9 cellular contexts compared by ENCODE assay signal in the genomic region with DNA sequence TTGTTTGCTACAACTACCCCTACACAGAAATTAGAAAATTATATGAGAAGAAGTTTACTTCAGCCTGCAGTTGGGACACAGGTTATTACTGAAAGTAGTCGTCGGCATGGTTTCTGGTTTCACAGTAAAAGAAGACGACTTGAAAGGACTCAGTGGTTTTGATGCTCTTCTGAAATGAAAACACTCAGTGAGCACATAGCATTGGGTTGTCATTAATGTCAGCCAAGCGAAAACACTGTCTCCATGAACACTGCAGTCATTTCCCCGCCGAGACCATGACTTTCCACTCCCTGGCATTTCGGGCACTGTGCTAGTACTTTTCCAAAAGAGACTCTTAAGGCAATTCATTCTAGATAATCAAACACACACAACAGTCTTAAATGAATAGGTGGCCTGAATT.
DNase-seq lines count a peak whose midpoint lies in the region; ATAC-seq and TF ChIP-seq lines count a peak whose summit lies in the region.
"Had no signal": no experiment of that assay in that cellular context is flagged by ENCODE, and none has a peak within 500 bp of the region (broad histone marks: within the 10 kb centered on the region; RNA-seq: fewer than 3 reads in every experiment).

No MANE protein-coding gene starts in this region.

- POLR2A ChIA-PET in RWPE1 (lab: Yijun Ruan, JAX; ENCODE audit: low non-redundant PET), result no interaction called here

- peak overlapping the region; percentile 93 for H3K27ac Mint-ChIP-seq in activated T-helper 1 cell treated with anti-CD3 and anti-CD28 coated beads, Interleukin-12 subunit alpha, Interleukin-12 subunit beta, Interleukin-2, Interleukin-4 antibody, amounts not matched to agents 30 ng/mL and 10 ng/mL and 1 ng/mL, durations not matched to agents 14 hours and 24 hours and 36 hours

- no peaks in the 10 kb centered on the region for H3K4me1 ChIP-seq in foreskin keratinocyte
- H3K4me1 ChIP-seq: prostate gland had no signal

- H3K4me3 Mint-ChIP-seq in activated T-helper 1 cell treated with anti-CD3 and anti-CD28 coated beads, Interleukin-12 subunit alpha, Interleukin-12 subunit beta, Interleukin-2, Interleukin-4 antibody, amounts not matched to agents 30 ng/mL and 10 ng/mL and 1 ng/mL, durations not matched to agents 14 hours and 24 hours and 36 hours, result peak overlapping the region; percentile 51

- CTCF ChIA-PET in RWPE1 (lab: Yijun Ruan, JAX), result interaction anchor here (0.6 to 0.7 kb wide), 2 partner anchors 40 to 1310 kb away, joined by 3 read pairs; no protein-coding TSS in a partner anchor

- no peak overlapping the region for H3K27ac ChIP-seq in foreskin keratinocyte
- H3K27ac ChIP-seq in RWPE1, result no peak overlapping the region
- H3K27ac ChIP-seq: prostate gland had no signal

- no peaks in the 10 kb centered on the region for H3K27me3 ChIP-seq in foreskin keratinocyte

- H3K36me3 Mint-ChIP-seq in activated T-helper 1 cell treated with anti-CD3 and anti-CD28 coated beads, Interleukin-12 subunit alpha, Interleukin-12 subunit beta, Interleukin-2, Interleukin-4 antibody, amounts not matched to agents 30 ng/mL and 10 ng/mL and 1 ng/mL, durations not matched to agents 14 hours and 24 hours and 36 hours (ENCODE audit: low read depth), result peaks cover 30% of the 10 kb centered on the region

- intact Hi-C loops in activated T-helper 1 cell treated with anti-CD3 and anti-CD28 coated beads, Interleukin-12 subunit alpha, Interleukin-12 subunit beta, Interleukin-2, Interleukin-4 antibody, amounts not matched to agents 30 ng/mL and 10 ng/mL and 1 ng/mL, durations not matched to agents 14 hours and 24 hours and 36 hours (cut with micrococcal nuclease), result loop anchor here (1.0 to 10.0 kb wide), 12 partner anchors 8 to 633 kb away; a partner anchor contains a TSS

- no peaks in the 10 kb centered on the region for H3K27me3 Mint-ChIP-seq in activated T-helper 1 cell treated with anti-CD3 and anti-CD28 coated beads, Interleukin-12 subunit alpha, Interleukin-12 subunit beta, Interleukin-2, Interleukin-4 antibody, amounts not matched to agents 30 ng/mL and 10 ng/mL and 1 ng/mL, durations not matched to agents 14 hours and 24 hours and 36 hours (ENCODE audit: insufficient read depth)

- H3K4me1 Mint-ChIP-seq in activated T-helper 1 cell treated with anti-CD3 and anti-CD28 coated beads, Interleukin-12 subunit alpha, Interleukin-12 subunit beta, Interleukin-2, Interleukin-4 antibody, amounts not matched to agents 30 ng/mL and 10 ng/mL and 1 ng/mL, durations not matched to agents 14 hours and 24 hours and 36 hours (ENCODE audit: low read depth), result peaks cover 96% of the 10 kb centered on the region

- TF ChIP-seq CTCF in foreskin keratinocyte (conservative IDR thresholded peaks at IDR 0.05), result no peak
- TF ChIP-seq CTCF in RWPE1 (conservative IDR thresholded peaks at IDR 0.05; ENCODE audit: low read depth), result no peak

- ATAC-seq in GM19395 (IDR thresholded peaks at IDR 0.05; ENCODE audit: unreplicated experiment), result peak; percentile 88
- peak; percentile 61 for ATAC-seq in HG03139 (IDR thresholded peaks at IDR 0.05; ENCODE audit: unreplicated experiment)
- ATAC-seq in GM19467 (IDR thresholded peaks at IDR 0.05; ENCODE audit: unreplicated experiment), result no peak
- no peak for ATAC-seq in SK-N-SH treated with all-trans-retinoic acid at 6 μM for 48 hours
- no peak for ATAC-seq in foreskin keratinocyte

- DNase-seq in activated T-helper 1 cell treated with anti-CD3 and anti-CD28 coated beads, Interleukin-12 subunit alpha, Interleukin-12 subunit beta, Interleukin-2, Interleukin-4 antibody, amounts not matched to agents 30 ng/mL and 10 ng/mL and 1 ng/mL, durations not matched to agents 14 hours and 24 hours and 36 hours (ENCODE audit: low spot score), result peak; percentile 54
- peak; percentile 30 to 64 (median 52) for DNase-seq in stimulated activated CD4-positive, alpha-beta T cell treated with anti-CD3 and anti-CD28 coated beads, TNF-alpha, amount 100 ng/mL, for 24 hours (ENCODE audit: low read depth in 3 of 3)
- DNase-seq in foreskin keratinocyte (no peak), RWPE1 (ENCODE audit: low spot score) (no peak)

- H3K9me3 Mint-ChIP-seq in activated T-helper 1 cell treated with anti-CD3 and anti-CD28 coated beads, Interleukin-12 subunit alpha, Interleukin-12 subunit beta, Interleukin-2, Interleukin-4 antibody, amounts not matched to agents 30 ng/mL and 10 ng/mL and 1 ng/mL, durations not matched to agents 14 hours and 24 hours and 36 hours, result no peaks in the 10 kb centered on the region

TF ChIP-seq in SK-N-SH treated with all-trans-retinoic acid at 6 μM for 48 hours, 23 proteins besides CTCF, POLR2A, EP300 and RAD21 (continues in another document):
- TF ChIP-seq ZNF8 (CRISPR knock-in tag; IDR thresholded peaks at IDR 0.05) (no peak), OSR1 (CRISPR knock-in tag; IDR thresholded peaks at IDR 0.05) (no peak), GLIS3 (CRISPR knock-in tag; IDR thresholded peaks at IDR 0.05) (no peak), PPARA (CRISPR knock-in tag; IDR thresholded peaks at IDR 0.05; ENCODE audit: borderline replicate concordance) (no peak), TCF4 (CRISPR knock-in tag; IDR thresholded peaks at IDR 0.05; ENCODE audit: borderline replicate concordance) (no peak), ZNF70 (CRISPR knock-in tag; IDR thresholded peaks at IDR 0.05) (no peak), SNAI2 (CRISPR knock-in tag; IDR thresholded peaks at IDR 0.05) (no peak), BACH2 (CRISPR knock-in tag; IDR thresholded peaks at IDR 0.05; ENCODE audit: borderline replicate concordance) (no peak), RARB (CRISPR knock-in tag; IDR thresholded peaks at IDR 0.05) (no peak), ZC3H10 (CRISPR knock-in tag; IDR thresholded peaks at IDR 0.05) (no peak)
- TF ChIP-seq, protein P1, sequence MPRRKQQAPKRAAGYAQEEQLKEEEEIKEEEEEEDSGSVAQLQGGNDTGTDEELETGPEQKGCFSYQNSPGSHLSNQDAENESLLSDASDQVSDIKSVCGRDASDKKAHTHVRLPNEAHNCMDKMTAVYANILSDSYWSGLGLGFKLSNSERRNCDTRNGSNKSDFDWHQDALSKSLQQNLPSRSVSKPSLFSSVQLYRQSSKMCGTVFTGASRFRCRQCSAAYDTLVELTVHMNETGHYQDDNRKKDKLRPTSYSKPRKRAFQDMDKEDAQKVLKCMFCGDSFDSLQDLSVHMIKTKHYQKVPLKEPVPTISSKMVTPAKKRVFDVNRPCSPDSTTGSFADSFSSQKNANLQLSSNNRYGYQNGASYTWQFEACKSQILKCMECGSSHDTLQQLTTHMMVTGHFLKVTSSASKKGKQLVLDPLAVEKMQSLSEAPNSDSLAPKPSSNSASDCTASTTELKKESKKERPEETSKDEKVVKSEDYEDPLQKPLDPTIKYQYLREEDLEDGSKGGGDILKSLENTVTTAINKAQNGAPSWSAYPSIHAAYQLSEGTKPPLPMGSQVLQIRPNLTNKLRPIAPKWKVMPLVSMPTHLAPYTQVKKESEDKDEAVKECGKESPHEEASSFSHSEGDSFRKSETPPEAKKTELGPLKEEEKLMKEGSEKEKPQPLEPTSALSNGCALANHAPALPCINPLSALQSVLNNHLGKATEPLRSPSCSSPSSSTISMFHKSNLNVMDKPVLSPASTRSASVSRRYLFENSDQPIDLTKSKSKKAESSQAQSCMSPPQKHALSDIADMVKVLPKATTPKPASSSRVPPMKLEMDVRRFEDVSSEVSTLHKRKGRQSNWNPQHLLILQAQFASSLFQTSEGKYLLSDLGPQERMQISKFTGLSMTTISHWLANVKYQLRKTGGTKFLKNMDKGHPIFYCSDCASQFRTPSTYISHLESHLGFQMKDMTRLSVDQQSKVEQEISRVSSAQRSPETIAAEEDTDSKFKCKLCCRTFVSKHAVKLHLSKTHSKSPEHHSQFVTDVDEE (CRISPR knock-in tag; IDR thresholded peaks at IDR 0.05), result no peak
- TF ChIP-seq, protein P2, sequence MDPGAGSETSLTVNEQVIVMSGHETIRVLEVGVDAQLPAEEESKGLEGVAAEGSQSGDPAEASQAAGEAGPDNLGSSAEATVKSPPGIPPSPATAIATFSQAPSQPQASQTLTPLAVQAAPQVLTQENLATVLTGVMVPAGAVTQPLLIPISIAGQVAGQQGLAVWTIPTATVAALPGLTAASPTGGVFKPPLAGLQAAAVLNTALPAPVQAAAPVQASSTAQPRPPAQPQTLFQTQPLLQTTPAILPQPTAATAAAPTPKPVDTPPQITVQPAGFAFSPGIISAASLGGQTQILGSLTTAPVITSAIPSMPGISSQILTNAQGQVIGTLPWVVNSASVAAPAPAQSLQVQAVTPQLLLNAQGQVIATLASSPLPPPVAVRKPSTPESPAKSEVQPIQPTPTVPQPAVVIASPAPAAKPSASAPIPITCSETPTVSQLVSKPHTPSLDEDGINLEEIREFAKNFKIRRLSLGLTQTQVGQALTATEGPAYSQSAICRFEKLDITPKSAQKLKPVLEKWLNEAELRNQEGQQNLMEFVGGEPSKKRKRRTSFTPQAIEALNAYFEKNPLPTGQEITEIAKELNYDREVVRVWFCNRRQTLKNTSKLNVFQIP (CRISPR knock-in tag; IDR thresholded peaks at IDR 0.05; ENCODE audit: borderline replicate concordance, low read depth), result no peak
- TF ChIP-seq, protein P3, sequence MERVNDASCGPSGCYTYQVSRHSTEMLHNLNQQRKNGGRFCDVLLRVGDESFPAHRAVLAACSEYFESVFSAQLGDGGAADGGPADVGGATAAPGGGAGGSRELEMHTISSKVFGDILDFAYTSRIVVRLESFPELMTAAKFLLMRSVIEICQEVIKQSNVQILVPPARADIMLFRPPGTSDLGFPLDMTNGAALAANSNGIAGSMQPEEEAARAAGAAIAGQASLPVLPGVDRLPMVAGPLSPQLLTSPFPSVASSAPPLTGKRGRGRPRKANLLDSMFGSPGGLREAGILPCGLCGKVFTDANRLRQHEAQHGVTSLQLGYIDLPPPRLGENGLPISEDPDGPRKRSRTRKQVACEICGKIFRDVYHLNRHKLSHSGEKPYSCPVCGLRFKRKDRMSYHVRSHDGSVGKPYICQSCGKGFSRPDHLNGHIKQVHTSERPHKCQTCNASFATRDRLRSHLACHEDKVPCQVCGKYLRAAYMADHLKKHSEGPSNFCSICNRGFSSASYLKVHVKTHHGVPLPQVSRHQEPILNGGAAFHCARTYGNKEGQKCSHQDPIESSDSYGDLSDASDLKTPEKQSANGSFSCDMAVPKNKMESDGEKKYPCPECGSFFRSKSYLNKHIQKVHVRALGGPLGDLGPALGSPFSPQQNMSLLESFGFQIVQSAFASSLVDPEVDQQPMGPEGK (CRISPR knock-in tag; IDR thresholded peaks at IDR 0.05; ENCODE audit: borderline replicate concordance), result no peak

Comparison
In these comparisons a context has a peak if more than half of its experiments do, and no peak if none do; other contexts are left out.
1. ATAC-seq: peak in GM19395 (single experiment) and HG03139 (single experiment); none in GM19467 (single experiment), SK-N-SH treated with all-trans-retinoic acid at 6 μM for 48 hours (single experiment) and foreskin keratinocyte (single experiment).
2. DNase-seq: peak in activated T-helper 1 cell treated with anti-CD3 and anti-CD28 coated beads, Interleukin-12 subunit alpha, Interleukin-12 subunit beta, Interleukin-2, Interleukin-4 antibody, amounts not matched to agents 30 ng/mL and 10 ng/mL and 1 ng/mL, durations not matched to agents 14 hours and 24 hours and 36 hours (single experiment) and stimulated activated CD4-positive, alpha-beta T cell treated with anti-CD3 and anti-CD28 coated beads, TNF-alpha, amount 100 ng/mL, for 24 hours (3 of 3); none in foreskin keratinocyte (0 of 2) and RWPE1 (single experiment).